8 cellular contexts compared by ENCODE assay signal in the genomic region with DNA sequence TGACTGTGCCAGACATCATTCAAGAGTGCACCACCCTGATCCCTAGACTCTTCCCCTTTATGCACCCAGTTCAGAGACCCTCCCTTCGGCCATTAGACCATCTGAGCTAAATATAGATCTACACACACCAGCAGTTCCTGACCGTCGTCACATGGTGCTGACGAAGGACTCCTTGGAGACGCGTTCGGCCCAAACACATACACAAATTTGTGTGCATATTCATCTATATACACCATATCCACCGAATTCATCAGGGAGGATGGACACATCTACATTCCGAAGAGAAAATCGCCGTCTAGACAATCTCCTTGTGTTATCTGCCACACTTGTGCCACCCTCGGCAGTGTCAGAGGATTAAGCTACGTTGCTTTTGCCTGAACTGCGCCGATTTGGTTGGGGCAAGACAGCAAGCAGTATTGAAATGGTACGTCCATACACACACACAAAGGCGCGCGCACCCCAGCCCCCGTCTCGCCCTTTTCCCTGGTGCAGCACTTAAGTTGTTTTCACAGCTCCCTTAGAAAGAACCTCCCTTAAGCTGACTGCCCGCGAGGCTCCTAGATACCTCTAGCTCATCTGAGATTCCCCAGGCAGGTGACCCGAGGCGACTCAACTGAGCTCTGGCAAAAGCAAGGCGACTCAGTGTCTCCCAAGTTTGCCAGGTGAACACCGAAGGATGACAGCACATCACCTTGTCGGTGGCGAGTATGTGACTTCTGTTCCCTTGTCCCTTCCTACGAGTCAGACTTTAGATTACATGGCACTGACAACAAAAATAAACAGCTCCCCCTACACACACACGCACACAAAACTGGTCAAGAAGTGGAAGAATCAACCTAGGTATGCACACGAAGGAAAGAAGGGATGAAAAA. TPM values are rescaled to one million over a fixed set of nuclear protein-coding genes. Genes with fewer than 3 reads are reported as not detected.
A peak's percentile ranks its signal among the peaks of the same experiment; 100 is the strongest.
DNase-seq lines count a peak whose midpoint lies in the region; ATAC-seq and TF ChIP-seq lines count a peak whose summit lies in the region.

No MANE protein-coding gene starts in this region.

- H3K4me3 ChIP-seq in HUES6 (ENCODE audit: low read depth, low read length): peak overlapping the region; percentile 88
- peak overlapping the region; percentile 82 for H3K4me3 ChIP-seq in colonic mucosa

- DNase-seq in AG08396 (ENCODE audit: low spot score) (peak; percentile 13), colonic mucosa (peak; percentile 68), left colon (peak; percentile 68 to 72)
- DNase-seq in activated CD4-positive, alpha-beta T cell treated with anti-CD3 and anti-CD28 coated beads for 1 hour: peak; percentile 22
- DNase-seq in stimulated activated CD4-positive, alpha-beta T cell treated with anti-CD3 and anti-CD28 coated beads, Interleukin-12 subunit alpha, Interleukin-12 subunit beta, amount 100 ng/mL, for 4 hours: peak; percentile 25

- no peaks in the 10 kb centered on the region for H3K9me3 ChIP-seq in HUES6 (ENCODE audit: control insufficient read depth, insufficient read depth, low read depth, low read length)
- no peaks in the 10 kb centered on the region for H3K9me3 ChIP-seq in colonic mucosa

- peaks cover 19% of the 10 kb centered on the region for H3K27me3 ChIP-seq in HUES6 (ENCODE audit: control insufficient read depth, insufficient read depth, low read length)
- H3K27me3 ChIP-seq in colonic mucosa: no peaks in the 10 kb centered on the region

- peaks cover 22% of the 10 kb centered on the region for H3K4me1 ChIP-seq in HUES6 (ENCODE audit: control insufficient read depth, insufficient read depth, low read length)
- peaks cover 6% of the 10 kb centered on the region for H3K4me1 ChIP-seq in colonic mucosa

- no peak for TF ChIP-seq CTCF in colonic mucosa (IDR thresholded peaks at IDR 0.05)

- H3K9ac ChIP-seq in HUES6 (ENCODE audit: low read length) (peak overlapping the region; percentile 75), colonic mucosa (ENCODE audit: low read depth in 2 of 2, low read length in 2 of 2) (peak overlapping the region; percentile 94 to 99)

- intact Hi-C loops in colonic mucosa (cut with DNase I) (loop anchor here (10.0 kb wide), 1 partner anchor 94 kb away; no protein-coding TSS in a partner anchor), left colon (cut with DNase I, micrococcal nuclease) (no loop called here)

- H3K36me3 ChIP-seq in HUES6 (ENCODE audit: control insufficient read depth, insufficient read depth, low read length) (no peaks in the 10 kb centered on the region), colonic mucosa (no peaks in the 10 kb centered on the region)

- ATAC-seq in left colon: peak; percentile 33
- ATAC-seq in HG03342 (IDR thresholded peaks at IDR 0.05; ENCODE audit: unreplicated experiment): no peak
- no peak for ATAC-seq in HG02610 (IDR thresholded peaks at IDR 0.05; ENCODE audit: unreplicated experiment)

- no peak overlapping the region for H3K27ac ChIP-seq in HUES6 (ENCODE audit: low read depth, low read length)
- H3K27ac ChIP-seq in colonic mucosa: peak overlapping the region; percentile 98

RNA-seq across cellular contexts. Expression of a gene that starts 1.0 kb away (rescaled TPM):
- total RNA-seq in colonic mucosa: 10 to 100 TPM in 1 of 2 donors, 1 to 10 TPM in 1; 7.8 to 24.5 TPM
- 10 to 100 TPM; 13.5 to 24.1 TPM for total RNA-seq in left colon

Comparison
In these comparisons a context has a peak if more than half of its experiments do, and no peak if none do; other contexts are left out.
1. DNase-seq: peak in every context shown above with its lines; median percentile 70 in left colon; 68 in colonic mucosa; 25 in stimulated activated CD4-positive, alpha-beta T cell treated with anti-CD3 and anti-CD28 coated beads, Interleukin-12 subunit alpha, Interleukin-12 subunit beta, amount 100 ng/mL, for 4 hours; 22 in activated CD4-positive, alpha-beta T cell treated with anti-CD3 and anti-CD28 coated beads for 1 hour; 13 in AG08396.